ENCODE assay signal across 12 cellular contexts in genomic region chr3:152149832-152150231, GRCh38.
DNase-seq lines count a peak whose midpoint lies in the region; ATAC-seq, FAIRE-seq and TF ChIP-seq lines count a peak whose summit lies in the region.
"Had no signal": no experiment of that assay in that cellular context is flagged by ENCODE, and none has a peak within 500 bp of the region (broad histone marks: within the 10 kb centered on the region; RNA-seq: fewer than 3 reads in every experiment).

No MANE protein-coding gene starts in this region.

- no peaks in the 10 kb centered on the region for H3K36me3 ChIP-seq in PC-3 (ENCODE audit: low read depth, low read length)
- H3K36me3 ChIP-seq in astrocyte (ENCODE audit: insufficient read depth, low read length) = no peaks in the 10 kb centered on the region
- no peaks in the 10 kb centered on the region for H3K36me3 ChIP-seq in BE2C

- H3K4me1 ChIP-seq in PC-3 (ENCODE audit: insufficient read depth, low read length) (peaks cover 19% of the 10 kb centered on the region), astrocyte (ENCODE audit: insufficient read depth, low read length) (no peaks in the 10 kb centered on the region), BE2C (no peaks in the 10 kb centered on the region)

- H3K4me1 Mint-ChIP-seq in astrocyte (ENCODE audit: low read depth, unreplicated experiment) = peaks cover 15% of the 10 kb centered on the region
- peaks cover 37% of the 10 kb centered on the region for H3K4me1 Mint-ChIP-seq in activated T-helper 1 cell treated with anti-CD3 and anti-CD28 coated beads, Interleukin-12 subunit alpha, Interleukin-12 subunit beta, Interleukin-2, Interleukin-4 antibody, amounts not matched to agents 30 ng/mL and 10 ng/mL and 1 ng/mL, durations not matched to agents 14 hours and 24 hours and 36 hours (ENCODE audit: low read depth)

- no peak overlapping the region for H3K27ac ChIP-seq in PC-3 (ENCODE audit: low read length)
- H3K27ac ChIP-seq in astrocyte (ENCODE audit: low read depth, low read length) = no peak overlapping the region

- H3K4me2 ChIP-seq in PC-3 (ENCODE audit: low read length) (peak overlapping the region; percentile 66; the same call in 1 of the 2 replicates), astrocyte (ENCODE audit: low read length) (no peak overlapping the region)

- no peaks in the 10 kb centered on the region for H3F3A ChIP-seq in PC-3 (ENCODE audit: low read length, unreplicated experiment)

- no peak for DNase-seq in PC-3
- no peak for DNase-seq in astrocyte (ENCODE audit: low read depth)
- DNase-seq in iris pigment epithelial cell (ENCODE audit: low read depth) = peak; percentile 38
- no peak for DNase-seq in activated T-helper 1 cell treated with anti-CD3 and anti-CD28 coated beads, Interleukin-12 subunit alpha, Interleukin-12 subunit beta, Interleukin-2, Interleukin-4 antibody, amounts not matched to agents 30 ng/mL and 10 ng/mL and 1 ng/mL, durations not matched to agents 14 hours and 24 hours and 36 hours (ENCODE audit: low spot score)
- DNase-seq in pons (ENCODE audit: low spot score) = no peak
- DNase-seq in BE2C = no peak
- DNase-seq: C1 segment of cervical spinal cord, MV-4-11, NCI-H1417 treated with DMSO at 0.1 percent for 48 hours, NCI-H2029 treated with DMSO at 0.1 percent for 48 hours, NCI-H524 had no signal

- no peaks in the 10 kb centered on the region for H3K27me3 Mint-ChIP-seq in astrocyte (ENCODE audit: low read depth, unreplicated experiment)
- peaks cover 1% of the 10 kb centered on the region for H3K27me3 Mint-ChIP-seq in activated T-helper 1 cell treated with anti-CD3 and anti-CD28 coated beads, Interleukin-12 subunit alpha, Interleukin-12 subunit beta, Interleukin-2, Interleukin-4 antibody, amounts not matched to agents 30 ng/mL and 10 ng/mL and 1 ng/mL, durations not matched to agents 14 hours and 24 hours and 36 hours (ENCODE audit: insufficient read depth)

- H3K9me3 ChIP-seq in PC-3 (ENCODE audit: low read length) (no peaks in the 10 kb centered on the region), astrocyte (ENCODE audit: insufficient read depth, low read depth, low read length) (no peaks in the 10 kb centered on the region), BE2C (no peaks in the 10 kb centered on the region)

- intact Hi-C loops in PC-3 (cut with micrococcal nuclease) = no loop called here
- intact Hi-C loops in activated T-helper 1 cell treated with anti-CD3 and anti-CD28 coated beads, Interleukin-12 subunit alpha, Interleukin-12 subunit beta, Interleukin-2, Interleukin-4 antibody, amounts not matched to agents 30 ng/mL and 10 ng/mL and 1 ng/mL, durations not matched to agents 14 hours and 24 hours and 36 hours (cut with micrococcal nuclease) = loop anchor here (5.0 kb wide), 1 partner anchor 37 kb away; no protein-coding TSS in a partner anchor

- H3K9me3 Mint-ChIP-seq in astrocyte (ENCODE audit: unreplicated experiment) = no peaks in the 10 kb centered on the region
- no peaks in the 10 kb centered on the region for H3K9me3 Mint-ChIP-seq in activated T-helper 1 cell treated with anti-CD3 and anti-CD28 coated beads, Interleukin-12 subunit alpha, Interleukin-12 subunit beta, Interleukin-2, Interleukin-4 antibody, amounts not matched to agents 30 ng/mL and 10 ng/mL and 1 ng/mL, durations not matched to agents 14 hours and 24 hours and 36 hours

- TF ChIP-seq CTCF in PC-3 (conservative IDR thresholded peaks at IDR 0.05; ENCODE audit: low read depth, low read length) (no peak), astrocyte (IDR thresholded peaks at IDR 0.05; ENCODE audit: insufficient read depth, low read depth, low read length) (no peak), BE2C (IDR thresholded peaks at IDR 0.05; ENCODE audit: low read depth, low read length) (no peak)

- H3K4me3 ChIP-seq in PC-3 (ENCODE audit: low read length) = no peak overlapping the region
- no peak overlapping the region for H3K4me3 ChIP-seq in astrocyte (ENCODE audit: insufficient read depth, low read depth, low read length)
- H3K4me3 ChIP-seq in BE2C (ENCODE audit: low read depth, low read length) = no peak overlapping the region

- H3K9ac ChIP-seq in PC-3 (ENCODE audit: low read length) (no peak overlapping the region), astrocyte (ENCODE audit: low read length) (no peak overlapping the region)

- no peaks in the 10 kb centered on the region for H3K36me3 Mint-ChIP-seq in astrocyte (ENCODE audit: low read depth, unreplicated experiment)
- H3K36me3 Mint-ChIP-seq in activated T-helper 1 cell treated with anti-CD3 and anti-CD28 coated beads, Interleukin-12 subunit alpha, Interleukin-12 subunit beta, Interleukin-2, Interleukin-4 antibody, amounts not matched to agents 30 ng/mL and 10 ng/mL and 1 ng/mL, durations not matched to agents 14 hours and 24 hours and 36 hours (ENCODE audit: low read depth) = no peaks in the 10 kb centered on the region

- H3K27ac Mint-ChIP-seq in astrocyte (ENCODE audit: unreplicated experiment) = peak overlapping the region; percentile 38
- no peak overlapping the region for H3K27ac Mint-ChIP-seq in activated T-helper 1 cell treated with anti-CD3 and anti-CD28 coated beads, Interleukin-12 subunit alpha, Interleukin-12 subunit beta, Interleukin-2, Interleukin-4 antibody, amounts not matched to agents 30 ng/mL and 10 ng/mL and 1 ng/mL, durations not matched to agents 14 hours and 24 hours and 36 hours

- H3K79me2 ChIP-seq in PC-3 (ENCODE audit: low read length) (no peaks in the 10 kb centered on the region), astrocyte (ENCODE audit: insufficient read depth, low read length) (no peaks in the 10 kb centered on the region)

- H2AFZ ChIP-seq in PC-3 (ENCODE audit: low read length) = no peak overlapping the region
- no peak overlapping the region for H2AFZ ChIP-seq in astrocyte (ENCODE audit: low read depth, low read length)

- no peak overlapping the region for H3K4me3 Mint-ChIP-seq in astrocyte (ENCODE audit: unreplicated experiment)
- H3K4me3 Mint-ChIP-seq in activated T-helper 1 cell treated with anti-CD3 and anti-CD28 coated beads, Interleukin-12 subunit alpha, Interleukin-12 subunit beta, Interleukin-2, Interleukin-4 antibody, amounts not matched to agents 30 ng/mL and 10 ng/mL and 1 ng/mL, durations not matched to agents 14 hours and 24 hours and 36 hours = no peak overlapping the region

- CTCF ChIA-PET in PC-3 (lab: Charles Lee) = no interaction called here

- FAIRE-seq in astrocyte (lab: Jason Lieb, UNC) = no peak

- BruUV-seq in PC-3 (replicated peaks; lab: Mats Ljungman, UMichigan) = no TSS peak

- no peaks in the 10 kb centered on the region for H3K9me2 ChIP-seq in PC-3 (replicated peaks; ENCODE audit: low read length)

- POLR2A ChIA-PET in PC-3 (lab: Charles Lee; ENCODE audit: unreplicated experiment) = no interaction called here

- H4K20me1 ChIP-seq in PC-3 (ENCODE audit: low read length) (no peaks in the 10 kb centered on the region), astrocyte (ENCODE audit: insufficient read depth, low read length) (no peaks in the 10 kb centered on the region)

- no peaks in the 10 kb centered on the region for H3K27me3 ChIP-seq in PC-3 (ENCODE audit: low read length)
- H3K27me3 ChIP-seq in astrocyte (ENCODE audit: insufficient read depth, low read length) = no peaks in the 10 kb centered on the region
- 0 out of 2 replicates have a peak, but pooled peaks cover 8% of the 10 kb centered on the region for H3K27me3 ChIP-seq in BE2C

- no peak for ATAC-seq in PC-3
- ATAC-seq in HG02571 (IDR thresholded peaks at IDR 0.05; ENCODE audit: unreplicated experiment) = no peak
